In the genomic region with DNA sequence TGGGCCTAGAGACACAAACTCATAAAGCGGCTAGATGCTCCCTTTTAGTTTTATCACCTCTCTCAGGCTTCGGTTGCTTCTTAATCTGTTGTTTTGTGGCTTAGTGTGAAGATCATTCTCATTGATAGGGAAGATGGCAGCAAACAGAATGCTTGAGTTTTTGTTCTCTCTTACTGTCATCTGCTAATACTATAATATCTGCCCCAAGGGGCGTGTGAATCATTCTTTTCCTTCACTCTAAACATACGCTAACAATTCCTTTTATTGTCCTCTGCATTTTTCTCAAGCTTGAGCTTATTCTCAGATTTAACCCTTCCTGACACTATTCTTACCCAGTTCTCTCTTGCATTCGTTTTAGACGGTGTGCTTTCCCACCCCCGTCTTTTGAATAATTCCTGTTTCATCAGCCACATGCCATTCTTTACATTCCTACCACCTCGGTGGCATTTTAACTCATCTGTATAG, we compare ENCODE assay signal across 19 cellular contexts.
DNase-seq lines count a peak whose midpoint lies in the region; ATAC-seq and TF ChIP-seq lines count a peak whose summit lies in the region.
"Had no signal": no experiment of that assay in that cellular context is flagged by ENCODE, and none has a peak within 500 bp of the region (broad histone marks: within the 10 kb centered on the region; RNA-seq: fewer than 3 reads in every experiment).

No MANE protein-coding gene starts in this region.

- H3K36me3 ChIP-seq in IMR-90 (ENCODE audit: control insufficient read depth, insufficient read depth, low read length): no peaks in the 10 kb centered on the region
- H3K36me3 ChIP-seq in stomach: no peaks in the 10 kb centered on the region
- H3K36me3 ChIP-seq: colonic mucosa had no signal

- CTCF ChIA-PET in IMR-90 (lab: Yijun Ruan, JAX): no interaction called here

- no peak overlapping the region for H3K9ac ChIP-seq in IMR-90 (ENCODE audit: low read depth, low read length)

- H2AK9ac ChIP-seq in IMR-90 (replicated peaks; ENCODE audit: low read depth, low read length, poor library complexity): no peak overlapping the region

- H3K4me1 ChIP-seq in IMR-90 (ENCODE audit: control insufficient read depth, insufficient read depth, low read length) (no peaks in the 10 kb centered on the region), stomach (no peaks in the 10 kb centered on the region)
- H3K4me1 ChIP-seq: colonic mucosa, testis had no signal

- H3K27me3 ChIP-seq in IMR-90 (ENCODE audit: control insufficient read depth, insufficient read depth, low read length): no peaks in the 10 kb centered on the region
- no peaks in the 10 kb centered on the region for H3K27me3 ChIP-seq in stomach
- H3K27me3 ChIP-seq: colonic mucosa, testis had no signal

- no peak for TF ChIP-seq EP300 in stomach (IDR thresholded peaks at IDR 0.05)

- H3K4me2 ChIP-seq in IMR-90 (ENCODE audit: low read depth, low read length): no peak overlapping the region

- no peak overlapping the region for H3K18ac ChIP-seq in IMR-90 (ENCODE audit: low read depth, low read length)

- POLR2A ChIA-PET in IMR-90 (lab: Charles Lee; ENCODE audit: unreplicated experiment): no interaction called here

- in situ Hi-C loops in IMR-90 (cut with MboI; ENCODE audit: low sequenced_read_pairs) (no loop called here), astrocyte of the spinal cord (cut with HindIII; ENCODE audit: low sequenced_read_pairs) (no loop called here)

- WGBS in IMR-90 (ENCODE audit: extremely low coverage in 2 of 2, insufficient read length in 1 of 2), 2 experiments: 59% methylated on average over 2 of the region's 8 CpGs; no CpG with 5 or more reads in 1 of the 2 experiments
- 65 to 75% (median 70%) methylated on average over 8 of the region's 8 CpGs for whole genome bisulfite sequencing in stomach, 5 donors

- H3K56ac ChIP-seq in IMR-90 (ENCODE audit: extremely low read depth, insufficient read depth, low read length): no peak overlapping the region

- no peak overlapping the region for H2BK20ac ChIP-seq in IMR-90 (ENCODE audit: low read depth, low read length)

- no TSS peak for BruUV-seq in IMR-90 (replicated peaks; lab: Mats Ljungman, UMichigan)

- H3K4ac ChIP-seq in IMR-90 (ENCODE audit: low read depth, low read length): no peak overlapping the region

- TF ChIP-seq CTCF in AG10803 (conservative IDR thresholded peaks at IDR 0.05; ENCODE audit: low read length) (no peak), IMR-90 (conservative IDR thresholded peaks at IDR 0.05; ENCODE audit: low read depth, low read length) (no peak), astrocyte of the spinal cord (IDR thresholded peaks at IDR 0.05; ENCODE audit: low read depth, low read length) (no peak), stomach (IDR thresholded peaks at IDR 0.05) (no peak)

- H4K5ac ChIP-seq in IMR-90 (ENCODE audit: low read depth, low read length): no peak overlapping the region

- H3K27ac ChIP-seq in IMR-90 (ENCODE audit: insufficient read depth, low read length) (no peak overlapping the region), stomach (no peak overlapping the region)
- H3K27ac ChIP-seq: colonic mucosa, testis had no signal

- peak; percentile 59 for DNase-seq in AG10803 (ENCODE audit: low read depth)
- peak; percentile 7 for DNase-seq in IMR-90
- peak; percentile 18 for DNase-seq in astrocyte of the spinal cord (ENCODE audit: low read depth, low spot score)
- peak; percentile 20 for DNase-seq in iPS-NIHi7 (ENCODE audit: extremely low spot score)
- DNase-seq in HCEC 1CT: no peak
- DNase-seq in NCI-H69 (lab: John Stamatoyannopoulos, UW): no peak
- DNase-seq in stimulated activated CD4-positive, alpha-beta T cell treated with anti-CD3 and anti-CD28 coated beads, Interleukin-2, amount 100 ng/mL, for 24 hours: no peak
- no peak for DNase-seq in stomach
- DNase-seq: ACHN; activated CD4-positive, alpha-beta T cell treated with anti-CD3 and anti-CD28 coated beads, Interleukin-2, amount 50 U/mL, for 48 hours; activated T-cell treated with anti-CD3 and anti-CD28 coated beads, Interleukin-2, amount 50 U/mL, for 72 hours; colonic mucosa; naive thymus-derived CD8-positive, alpha-beta T cell; NCI-H1048; retina; stimulated activated CD4-positive, alpha-beta T cell treated with anti-CD3 and anti-CD28 coated beads, Interleukin-1b, Interleukin-23, amount 100 ng/mL, for 48 hours; T1000; testis had no signal

- 0 out of 3 replicates have a peak overlapping the region, but pooled peaks have one; percentile 76 for H2BK15ac ChIP-seq in IMR-90 (ENCODE audit: low read depth, low read length)

- H2AFZ ChIP-seq in IMR-90 (replicated peaks; ENCODE audit: low read length, poor library complexity): no peak overlapping the region

- peak overlapping the region; percentile 19; the same call in 1 of the 2 replicates for H2BK120ac ChIP-seq in IMR-90 (ENCODE audit: low read depth, low read length)

- H3K9me3 ChIP-seq in IMR-90 (ENCODE audit: control insufficient read depth, insufficient read depth, low read length): no peaks in the 10 kb centered on the region
- H3K9me3 ChIP-seq in stomach: no peaks in the 10 kb centered on the region
- H3K9me3 ChIP-seq: colonic mucosa, testis had no signal

- no peak overlapping the region for H3K4me3 ChIP-seq in AG10803 (ENCODE audit: low read length)
- no peak overlapping the region for H3K4me3 ChIP-seq in IMR-90 (ENCODE audit: insufficient read depth, low read depth, low read length)
- H3K4me3 ChIP-seq in astrocyte of the spinal cord (ENCODE audit: low read depth, low read length): no peak overlapping the region
- no peak overlapping the region for H3K4me3 ChIP-seq in stomach
- H3K4me3 ChIP-seq: colonic mucosa, testis had no signal

- TF ChIP-seq POLR2A in IMR-90 (IDR thresholded peaks at IDR 0.05; ENCODE audit: low read depth, low read length) (no peak), stomach (IDR thresholded peaks at IDR 0.05) (no peak)

- no peak for TF ChIP-seq RAD21 in IMR-90 (IDR thresholded peaks at IDR 0.05; ENCODE audit: low read length)

- no peaks in the 10 kb centered on the region for H3K79me1 ChIP-seq in IMR-90 (ENCODE audit: low read depth in 1 of 2, low read length in 2 of 2)

- H4K8ac ChIP-seq in IMR-90 (ENCODE audit: low read depth in 2 of 2, low read length in 2 of 2): 0 out of 4 replicates have a peak overlapping the region, but pooled peaks of 1 of the 2 experiments have one; percentile 34

- no peaks in the 10 kb centered on the region for H4K20me1 ChIP-seq in IMR-90 (ENCODE audit: insufficient read depth, low read length)

- dilution Hi-C loops in IMR-90 (cut with HindIII; ENCODE audit: low sequenced_read_pairs, unreplicated experiment): no loop called here

- H3K14ac ChIP-seq in IMR-90 (replicated peaks; ENCODE audit: low read depth, low read length): peak overlapping the region; percentile 22; the same call in 1 of the 2 replicates

- H2AK5ac ChIP-seq in IMR-90 (ENCODE audit: low read depth, low read length): no peak overlapping the region

- intact Hi-C loops in IMR-90 (cut with micrococcal nuclease): no loop called here
- intact Hi-C loops in stomach (cut with DNase I; ENCODE audit: low total_unique reads): no loop called here

- H3K23ac ChIP-seq in IMR-90 (ENCODE audit: low read depth, low read length): no peak overlapping the region

- H4K91ac ChIP-seq in IMR-90 (ENCODE audit: insufficient read depth, low read depth, low read length): no peak overlapping the region

- no peak for ATAC-seq in IMR-90 (ENCODE audit: low read depth)
- ATAC-seq: activated T-cell treated with anti-CD3 and anti-CD28 coated beads, Interleukin-2, amount 50 U/mL, for 72 hours; naive thymus-derived CD8-positive, alpha-beta T cell; Right ventricle myocardium inferior had no signal

- no peaks in the 10 kb centered on the region for H3K9me1 ChIP-seq in IMR-90 (ENCODE audit: insufficient read depth, low read length)

- H2BK5ac ChIP-seq in IMR-90 (ENCODE audit: low read depth, low read length, poor library complexity, severe bottlenecking): no peak overlapping the region

TF ChIP-seq in IMR-90, 13 proteins besides CTCF, POLR2A, EP300 and RAD21:
- no peak for TF ChIP-seq MXI1 (IDR thresholded peaks at IDR 0.05; ENCODE audit: borderline replicate concordance, low read depth, low read length)
- no peak for TF ChIP-seq USF2 (IDR thresholded peaks at IDR 0.05; ENCODE audit: low read depth, low read length)
- no peak for TF ChIP-seq SMC3 (IDR thresholded peaks at IDR 0.05; ENCODE audit: low read depth, low read length)
- TF ChIP-seq MAFK (IDR thresholded peaks at IDR 0.05; ENCODE audit: low read depth, low read length): no peak
- no peak for TF ChIP-seq MAZ (IDR thresholded peaks at IDR 0.05; ENCODE audit: borderline replicate concordance, low read depth, low read length)
- no peak for TF ChIP-seq RCOR1 (IDR thresholded peaks at IDR 0.05; ENCODE audit: insufficient replicate concordance, low read length)
- TF ChIP-seq BHLHE40 (IDR thresholded peaks at IDR 0.05; ENCODE audit: low read depth, low read length): no peak
- no peak for TF ChIP-seq CEBPB (IDR thresholded peaks at IDR 0.05; ENCODE audit: low read depth, low read length)
- TF ChIP-seq ELK1 (IDR thresholded peaks at IDR 0.05; ENCODE audit: borderline replicate concordance, low read depth, low read length): no peak
- TF ChIP-seq CHD1 (IDR thresholded peaks at IDR 0.05; ENCODE audit: low read depth, low read length): no peak
- no peak for TF ChIP-seq RFX5 (IDR thresholded peaks at IDR 0.05; ENCODE audit: low read depth, low read length)
- TF ChIP-seq NFE2L2 (IDR thresholded peaks at IDR 0.05; ENCODE audit: low read depth, low read length): no peak
- no peak for TF ChIP-seq FOS (IDR thresholded peaks at IDR 0.05; ENCODE audit: low read depth, low read length)

Comparison
In these comparisons a context has a peak if more than half of its experiments do, and no peak if none do; other contexts are left out.
1. DNase-seq: peak in AG10803 (single experiment), IMR-90 (single experiment), astrocyte of the spinal cord (single experiment) and iPS-NIHi7 (single experiment); none in HCEC 1CT (single experiment), NCI-H69 (single experiment), stimulated activated CD4-positive, alpha-beta T cell treated with anti-CD3 and anti-CD28 coated beads, Interleukin-2, amount 100 ng/mL, for 24 hours (0 of 2) and stomach (single experiment).